8 cellular contexts compared by ENCODE assay signal in genomic region chr14:76947078-76947837, GRCh38.
DNase-seq lines count a peak whose midpoint lies in the region; ATAC-seq and TF ChIP-seq lines count a peak whose summit lies in the region.

No MANE protein-coding gene starts in this region.

- peak; percentile 87 for ATAC-seq in HG02642 (IDR thresholded peaks at IDR 0.05; ENCODE audit: poor library complexity, unreplicated experiment)
- ATAC-seq in aorta (ENCODE audit: low FRiP score): peak; percentile 92

- 3 to 4% methylated on average over 21 to 28 of the region's 28 CpGs for WGBS in aorta, 2 donors

- H3K4me1 ChIP-seq in left ventricle myocardium inferior: peaks cover 51% of the 10 kb centered on the region
- peaks cover 16% of the 10 kb centered on the region for H3K4me1 ChIP-seq in rectal smooth muscle tissue (ENCODE audit: control insufficient read depth, insufficient read depth, low read length)
- no peaks in the 10 kb centered on the region for H3K4me1 ChIP-seq in aorta (ENCODE audit: control insufficient read depth in 1 of 2, insufficient read depth in 2 of 2, low read length in 2 of 2)

- H3K27me3 ChIP-seq in left ventricle myocardium inferior (ENCODE audit: low read depth) (no peaks in the 10 kb centered on the region), rectal smooth muscle tissue (ENCODE audit: control insufficient read depth, insufficient read depth, low read length) (no peaks in the 10 kb centered on the region), aorta (ENCODE audit: control insufficient read depth in 1 of 2, insufficient read depth in 2 of 2, low read length in 1 of 2) (no peaks in the 10 kb centered on the region)

- H3K9ac ChIP-seq in rectal smooth muscle tissue (ENCODE audit: low read length): no peak overlapping the region

- H3K27ac ChIP-seq in left ventricle myocardium inferior (replicated peaks) (peak overlapping the region; percentile 84), rectal smooth muscle tissue (ENCODE audit: low read depth, low read length) (peak overlapping the region; percentile 76), aorta (ENCODE audit: low read depth in 1 of 2, low read length in 2 of 2) (peak overlapping the region in 1 of 2 donors; percentile 5)

- H3K36me3 ChIP-seq in left ventricle myocardium inferior (no peaks in the 10 kb centered on the region), rectal smooth muscle tissue (ENCODE audit: control insufficient read depth, insufficient read depth, low read length) (no peaks in the 10 kb centered on the region), aorta (ENCODE audit: control insufficient read depth in 1 of 2, insufficient read depth in 2 of 2, low read length in 1 of 2) (no peaks in the 10 kb centered on the region)

- H3K9me3 ChIP-seq in left ventricle myocardium inferior (replicated peaks): no peaks in the 10 kb centered on the region
- no peaks in the 10 kb centered on the region for H3K9me3 ChIP-seq in aorta (ENCODE audit: control insufficient read depth, low read length)

- intact Hi-C loops in left ventricle myocardium inferior (cut with micrococcal nuclease) (no loop called here), aorta (cut with DNase I) (loop anchor here in 1 of 2 donors (2.0 kb wide), 1 partner anchor 82 kb away; the partner anchor contains the start of gene IRF2BPL)

- no peak for DNase-seq in GM12864 (ENCODE audit: low read depth)
- peak; percentile 98 to 100 (median 99) for DNase-seq in NCI-H1417 (lab: John Stamatoyannopoulos, UW)
- peak; percentile 56 to 77 (median 68) for DNase-seq in T-helper 1 cell
- peak; percentile 81 for DNase-seq in amniotic stem cell (lab: John Stamatoyannopoulos, UW)
- peak; percentile 90 for DNase-seq in left ventricle myocardium inferior
- DNase-seq in aorta: peak; percentile 95 to 96

- TF ChIP-seq CTCF in GM12864 (IDR thresholded peaks at IDR 0.05; ENCODE audit: low read depth, low read length, missing control alignments) (peak; percentile 47), left ventricle myocardium inferior (IDR thresholded peaks at IDR 0.05; ENCODE audit: borderline replicate concordance) (peak; percentile 68)

- H3K4me3 ChIP-seq in GM12864 (ENCODE audit: low read depth, low read length) (no peak overlapping the region), left ventricle myocardium inferior (peak overlapping the region; percentile 22), rectal smooth muscle tissue (ENCODE audit: low read length) (no peak overlapping the region), aorta (ENCODE audit: low read length in 2 of 2) (no peak overlapping the region)
